In genomic region chr6:104711371-104711770, GRCh38 we compare ENCODE assay signal across 11 cellular contexts.
A peak's percentile ranks its signal among the peaks of the same experiment; 100 is the strongest.
DNase-seq lines count a peak whose midpoint lies in the region; ATAC-seq, FAIRE-seq and TF ChIP-seq lines count a peak whose summit lies in the region.
"Had no signal": no experiment of that assay in that cellular context is flagged by ENCODE, and none has a peak within 500 bp of the region (broad histone marks: within the 10 kb centered on the region; RNA-seq: fewer than 3 reads in every experiment).

No MANE protein-coding gene starts in this region.

- no peaks in the 10 kb centered on the region for H3K36me3 ChIP-seq in bronchial epithelial cell (ENCODE audit: control insufficient read depth, insufficient read depth, low read length)
- peaks cover 3% of the 10 kb centered on the region for H3K36me3 ChIP-seq in neural progenitor cell

- no peak overlapping the region for H3K4me2 ChIP-seq in neural progenitor cell

- no peak for ATAC-seq in GM21367 (IDR thresholded peaks at IDR 0.05; ENCODE audit: unreplicated experiment)
- ATAC-seq in HG03280 (IDR thresholded peaks at IDR 0.05; ENCODE audit: unreplicated experiment) = no peak

- no peaks in the 10 kb centered on the region for H3K79me2 ChIP-seq in neural progenitor cell (ENCODE audit: low read depth)

- peaks cover 2% of the 10 kb centered on the region for H3K9me3 Mint-ChIP-seq in neural progenitor cell

- no peak overlapping the region for H3K4me3 Mint-ChIP-seq in neural progenitor cell

- no peak overlapping the region for H3K9ac ChIP-seq in neural progenitor cell

- H2AFZ ChIP-seq in neural progenitor cell (replicated peaks) = no peak overlapping the region

- H3K27me3 ChIP-seq in bronchial epithelial cell (ENCODE audit: control insufficient read depth, insufficient read depth, low read length) (no peaks in the 10 kb centered on the region), neural progenitor cell (no peaks in the 10 kb centered on the region)

- H3K36me3 Mint-ChIP-seq in neural progenitor cell = peaks cover 9% of the 10 kb centered on the region

- H3K27ac Mint-ChIP-seq in neural progenitor cell = peak overlapping the region; percentile 46

- H3K27ac ChIP-seq in neural progenitor cell = no peak overlapping the region

- peaks cover 11% of the 10 kb centered on the region for H3K4me1 Mint-ChIP-seq in neural progenitor cell

- DNase-seq in GM04504 (ENCODE audit: low read depth) (peak; percentile 57), NCI-H460 (ENCODE audit: extremely low read depth, low read depth) (peak; percentile 38), bronchial epithelial cell (ENCODE audit: low read depth) (peak; percentile 89), neural progenitor cell (ENCODE audit: low spot score) (no peak), epidermal melanocyte (ENCODE audit: insufficient read length, low spot score) (no peak), HUDEP-2 (lab: John Stamatoyannopoulos, UW; ENCODE audit: unreplicated experiment in 76 of 76) (no peak)
- DNase-seq: H7; stimulated activated CD4-positive, alpha-beta T cell treated with anti-CD3 and anti-CD28 coated beads, Interleukin-15, amount 100 ng/mL, for 24 hours had no signal

- H3K4me3 ChIP-seq in bronchial epithelial cell (ENCODE audit: low read depth, low read length) = no peak overlapping the region
- H3K4me3 ChIP-seq in neural progenitor cell = no peak overlapping the region

- no peak for TF ChIP-seq CTCF in bronchial epithelial cell (IDR thresholded peaks at IDR 0.05; ENCODE audit: insufficient read depth, low read length, severe bottlenecking)
- TF ChIP-seq CTCF in neural progenitor cell (IDR thresholded peaks at IDR 0.05) = no peak

- peak; percentile 23 for FAIRE-seq in bronchial epithelial cell (lab: Jason Lieb, UNC)
- FAIRE-seq: urothelium cell line had no signal

- no peaks in the 10 kb centered on the region for H3F3A ChIP-seq in neural progenitor cell (ENCODE audit: low read depth)

- H3K4me1 ChIP-seq in neural progenitor cell = no peaks in the 10 kb centered on the region

- no peaks in the 10 kb centered on the region for H4K20me1 ChIP-seq in neural progenitor cell (ENCODE audit: low read depth)

- H3K9me3 ChIP-seq in neural progenitor cell (ENCODE audit: low read depth) = no peaks in the 10 kb centered on the region

- H3K27me3 Mint-ChIP-seq in neural progenitor cell (ENCODE audit: insufficient read depth, low read depth) = no peaks in the 10 kb centered on the region

Comparison
In these comparisons a context has a peak if more than half of its experiments do, and no peak if none do; other contexts are left out.
1. DNase-seq: peak in GM04504 (single experiment), NCI-H460 (single experiment) and bronchial epithelial cell (single experiment); none in neural progenitor cell (single experiment), epidermal melanocyte (single experiment) and HUDEP-2 (0 of 76).